In the genomic region with DNA sequence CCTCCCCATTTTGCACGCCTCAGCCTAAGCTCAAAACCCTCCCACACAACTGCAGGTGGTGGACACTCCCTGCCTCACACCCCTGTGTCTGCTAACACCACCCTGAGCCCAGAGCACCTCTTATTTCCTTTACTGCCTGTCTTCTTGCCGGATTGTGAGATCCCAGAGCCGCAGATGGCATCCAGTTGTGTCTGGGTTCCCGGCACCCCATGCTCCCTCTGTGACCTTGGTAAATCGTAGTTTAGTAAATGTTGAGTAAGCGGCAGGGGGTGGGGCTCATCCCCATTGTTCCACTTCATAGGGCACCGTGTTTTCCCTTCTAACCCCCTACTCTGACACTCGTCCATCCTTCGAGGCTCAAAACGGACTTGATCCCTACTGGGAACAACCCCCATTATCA, we compare ENCODE assay signal across 27 cellular contexts. TPM values are rescaled to one million over a fixed set of nuclear protein-coding genes. Genes with fewer than 3 reads are reported as not detected.
A peak's percentile ranks its signal among the peaks of the same experiment; 100 is the strongest.
DNase-seq lines count a peak whose midpoint lies in the region; ATAC-seq and TF ChIP-seq lines count a peak whose summit lies in the region.
"Had no signal": no experiment of that assay in that cellular context is flagged by ENCODE, and none has a peak within 500 bp of the region (broad histone marks: within the 10 kb centered on the region; RNA-seq: fewer than 3 reads in every experiment).

No MANE protein-coding gene starts in this region.

- POLR2A ChIA-PET in OCI-LY7 (lab: Charles Lee): interaction anchor here (0.6 to 3.3 kb wide), 11 partner anchors 10 to 338 kb away, joined by 3 to 34 read pairs (median 3); partner anchors contain the start of gene VPS18

- peaks cover 12% of the 10 kb centered on the region for H3K4me1 Mint-ChIP-seq in activated T-helper 2 cell treated with anti-CD3 and anti-CD28 coated beads, Interferon-gamma antibody, Interleukin-2, Interleukin-4, amounts not matched to agents 10 μg/mL and 5 μg/mL and 100 μg/mL, durations not matched to agents 14 hours and 24 hours and 36 hours (ENCODE audit: low read depth)

- H3K79me1 ChIP-seq in trophoblast cell (ENCODE audit: low read length): peaks cover 7% of the 10 kb centered on the region

- H3K9me3 ChIP-seq in OCI-LY7 (ENCODE audit: low read length): no peaks in the 10 kb centered on the region
- H3K9me3 ChIP-seq in trophoblast cell (ENCODE audit: insufficient read depth, low read depth, low read length): no peaks in the 10 kb centered on the region
- H3K9me3 ChIP-seq: ascending aorta, BLaER1, esophagus muscularis mucosa, heart right ventricle, ovary, Peyer's patch, right atrium auricular region had no signal

- H3K23ac ChIP-seq in trophoblast cell (ENCODE audit: low read length): no peak overlapping the region

- H3K9me3 Mint-ChIP-seq in activated T-helper 2 cell treated with anti-CD3 and anti-CD28 coated beads, Interferon-gamma antibody, Interleukin-2, Interleukin-4, amounts not matched to agents 10 μg/mL and 5 μg/mL and 100 μg/mL, durations not matched to agents 14 hours and 24 hours and 36 hours: no peaks in the 10 kb centered on the region
- H3K9me3 Mint-ChIP-seq: activated CD4-positive, alpha-beta memory T cell treated with anti-CD3 and anti-CD28 coated beads, Interleukin-2, amount 10 ng/mL, durations not matched to agents 7 days and 5 days; activated naive CD4-positive, alpha-beta T cell treated with anti-CD3 and anti-CD28 coated beads, Interleukin-2, amount 50 U/mL, for 72 hours; nephron progenitor cell; stimulated activated naive CD8-positive, alpha-beta T cell treated with anti-CD3 and anti-CD28 coated beads, Interleukin-15, amount 100 ng/mL, for 72 hours; T-helper 2 cell treated with Interferon-gamma antibody and Interleukin-4, amounts not matched to agents 5 μg/mL and 100 μg/mL, for 36 hours had no signal

- H3K27me3 ChIP-seq in trophoblast cell (ENCODE audit: insufficient read depth, low read length): no peaks in the 10 kb centered on the region
- H3K27me3 ChIP-seq: ascending aorta, BLaER1, foreskin keratinocyte, ovary, Peyer's patch, right atrium auricular region had no signal

- intact Hi-C loops in OCI-LY7 (cut with micrococcal nuclease; ENCODE audit: unreplicated experiment): loop anchor here (5.0 kb wide), 1 partner anchor 94 kb away; the partner anchor contains the start of gene CHAC1
- intact Hi-C loops in activated T-helper 2 cell treated with anti-CD3 and anti-CD28 coated beads, Interferon-gamma antibody, Interleukin-2, Interleukin-4, amounts not matched to agents 10 μg/mL and 5 μg/mL and 100 μg/mL, durations not matched to agents 14 hours and 24 hours and 36 hours (cut with micrococcal nuclease): loop anchor here (2.0 kb wide), 1 partner anchor 16 kb away; the partner anchor contains the start of gene RHOV

- H3K4me3 Mint-ChIP-seq in activated T-helper 2 cell treated with anti-CD3 and anti-CD28 coated beads, Interferon-gamma antibody, Interleukin-2, Interleukin-4, amounts not matched to agents 10 μg/mL and 5 μg/mL and 100 μg/mL, durations not matched to agents 14 hours and 24 hours and 36 hours (ENCODE audit: low read depth): no peak overlapping the region
- H3K4me3 Mint-ChIP-seq: activated CD4-positive, alpha-beta memory T cell treated with anti-CD3 and anti-CD28 coated beads, Interleukin-2, amount 10 ng/mL, durations not matched to agents 7 days and 5 days; nephron progenitor cell; T-helper 2 cell treated with Interferon-gamma antibody and Interleukin-4, amounts not matched to agents 5 μg/mL and 100 μg/mL, for 36 hours had no signal

- no peaks in the 10 kb centered on the region for H3K36me3 Mint-ChIP-seq in activated T-helper 2 cell treated with anti-CD3 and anti-CD28 coated beads, Interferon-gamma antibody, Interleukin-2, Interleukin-4, amounts not matched to agents 10 μg/mL and 5 μg/mL and 100 μg/mL, durations not matched to agents 14 hours and 24 hours and 36 hours (ENCODE audit: low read depth)
- H3K36me3 Mint-ChIP-seq: activated naive CD4-positive, alpha-beta T cell treated with anti-CD3 and anti-CD28 coated beads, Interleukin-2, amount 50 U/mL, for 72 hours had no signal

- no peak overlapping the region for H2BK5ac ChIP-seq in trophoblast cell (ENCODE audit: low read depth, low read length, poor library complexity)

- no peaks in the 10 kb centered on the region for H4K20me1 ChIP-seq in OCI-LY7 (ENCODE audit: insufficient read depth, low read length)
- H4K20me1 ChIP-seq: BLaER1 had no signal

- H2AK5ac ChIP-seq in trophoblast cell (ENCODE audit: low read length): no peak overlapping the region

- no peaks in the 10 kb centered on the region for H3K27me3 Mint-ChIP-seq in activated T-helper 2 cell treated with anti-CD3 and anti-CD28 coated beads, Interferon-gamma antibody, Interleukin-2, Interleukin-4, amounts not matched to agents 10 μg/mL and 5 μg/mL and 100 μg/mL, durations not matched to agents 14 hours and 24 hours and 36 hours (ENCODE audit: low read depth)
- H3K27me3 Mint-ChIP-seq: activated CD4-positive, alpha-beta memory T cell treated with anti-CD3 and anti-CD28 coated beads, Interleukin-2, amount 10 ng/mL, durations not matched to agents 7 days and 5 days; stimulated activated naive CD8-positive, alpha-beta T cell treated with anti-CD3 and anti-CD28 coated beads, Interleukin-15, amount 100 ng/mL, for 72 hours had no signal

- H3K9ac ChIP-seq in trophoblast cell (ENCODE audit: low read length): no peak overlapping the region
- H3K9ac ChIP-seq: BLaER1 had no signal

- H3K27ac ChIP-seq in C4-2B (peak overlapping the region; percentile 80; the same call in 1 of the 2 replicates), OCI-LY7 (ENCODE audit: low read depth, low read length, poor library complexity, severe bottlenecking) (no peak overlapping the region), trophoblast cell (ENCODE audit: low read depth, low read length) (no peak overlapping the region)
- H3K27ac ChIP-seq: ascending aorta, BLaER1, esophagus muscularis mucosa, foreskin keratinocyte, heart right ventricle, ovary, right atrium auricular region had no signal

- no peaks in the 10 kb centered on the region for H3K9me2 ChIP-seq in OCI-LY7 (ENCODE audit: insufficient read depth, low read length)

- BruUV-seq in OCI-LY7 (replicated peaks; lab: Mats Ljungman, UMichigan): no TSS peak

- CTCF ChIA-PET in OCI-LY7 (lab: Charles Lee; ENCODE audit: unreplicated experiment): interaction anchor here (0.5 to 3.8 kb wide), 11 partner anchors 9 to 330 kb away, joined by 3 to 70 read pairs (median 14); partner anchors contain the start of genes RHOV, SPINT1 and VPS18

- H3K27ac Mint-ChIP-seq in activated T-helper 2 cell treated with anti-CD3 and anti-CD28 coated beads, Interferon-gamma antibody, Interleukin-2, Interleukin-4, amounts not matched to agents 10 μg/mL and 5 μg/mL and 100 μg/mL, durations not matched to agents 14 hours and 24 hours and 36 hours: no peak overlapping the region
- H3K27ac Mint-ChIP-seq: activated CD4-positive, alpha-beta memory T cell treated with anti-CD3 and anti-CD28 coated beads, Interleukin-2, amount 10 ng/mL, durations not matched to agents 7 days and 5 days; activated naive CD4-positive, alpha-beta T cell treated with anti-CD3 and anti-CD28 coated beads, Interleukin-2, amount 50 U/mL, for 72 hours; stimulated activated naive CD8-positive, alpha-beta T cell treated with anti-CD3 and anti-CD28 coated beads, Interleukin-15, amount 100 ng/mL, for 72 hours; T-helper 2 cell treated with Interferon-gamma antibody and Interleukin-4, amounts not matched to agents 5 μg/mL and 100 μg/mL, for 36 hours had no signal

- H3K4me3 ChIP-seq in OCI-LY7 (ENCODE audit: low read depth, low read length, poor library complexity, severe bottlenecking) (no peak overlapping the region), trophoblast cell (ENCODE audit: low read depth, low read length) (no peak overlapping the region)
- H3K4me3 ChIP-seq: ascending aorta, BLaER1, esophagus muscularis mucosa, heart right ventricle, lung, ovary, Peyer's patch, right atrium auricular region, smooth muscle cell had no signal

- H2BK12ac ChIP-seq in trophoblast cell (ENCODE audit: low read length): peak overlapping the region; percentile 6

- H3K18ac ChIP-seq in trophoblast cell (ENCODE audit: low read length): no peak overlapping the region

- H3K14ac ChIP-seq in trophoblast cell (ENCODE audit: low read length): no peak overlapping the region

- no peak overlapping the region for H2BK120ac ChIP-seq in trophoblast cell (ENCODE audit: insufficient read depth, low read length, poor library complexity)

- no peak for TF ChIP-seq CTCF in C4-2B (conservative IDR thresholded peaks at IDR 0.05)
- no peak for TF ChIP-seq CTCF in OCI-LY7 (conservative IDR thresholded peaks at IDR 0.05; ENCODE audit: low read length)

- H4K8ac ChIP-seq in trophoblast cell (ENCODE audit: low read depth, low read length): no peak overlapping the region

- H3K4me1 ChIP-seq in OCI-LY7 (ENCODE audit: insufficient read depth, low read length, poor library complexity, severe bottlenecking) (peaks cover 22% of the 10 kb centered on the region), trophoblast cell (ENCODE audit: control insufficient read depth in 1 of 2, insufficient read depth in 2 of 2, low read length in 2 of 2) (peaks cover 12 to 13% of the 10 kb centered on the region in 2 experiments)
- H3K4me1 ChIP-seq: ascending aorta, BLaER1, foreskin keratinocyte had no signal

- H3K4me2 ChIP-seq in OCI-LY7 (ENCODE audit: low read length) (no peak overlapping the region), trophoblast cell (ENCODE audit: low read length) (no peak overlapping the region)
- H3K4me2 ChIP-seq: BLaER1, smooth muscle cell had no signal

- no peak overlapping the region for H4K91ac ChIP-seq in trophoblast cell (ENCODE audit: low read depth, low read length)

- H2AFZ ChIP-seq in OCI-LY7 (ENCODE audit: low read length) (peak overlapping the region; percentile 91; the same call in 1 of the 2 replicates), trophoblast cell (ENCODE audit: insufficient read depth, low read length, poor library complexity) (no peak overlapping the region)

- no peaks in the 10 kb centered on the region for H3K36me3 ChIP-seq in OCI-LY7 (ENCODE audit: insufficient read depth, low read length)
- peaks cover 39 to 40% of the 10 kb centered on the region in 2 experiments for H3K36me3 ChIP-seq in trophoblast cell (ENCODE audit: control insufficient read depth in 1 of 2, insufficient read depth in 2 of 2, low read length in 2 of 2)
- H3K36me3 ChIP-seq: ascending aorta, esophagus muscularis mucosa, heart right ventricle, ovary, right atrium auricular region had no signal

- H3K4ac ChIP-seq in trophoblast cell (ENCODE audit: low read depth, low read length): no peak overlapping the region

- DNase-seq in OCI-LY7 (ENCODE audit: low spot score) (no peak), trophoblast cell (no peak), ecto neural progenitor cell (ENCODE audit: low spot score) (no peak)
- DNase-seq in stimulated activated CD4-positive, alpha-beta T cell treated with anti-CD3 and anti-CD28 coated beads, Interleukin-4, amount 100 ng/mL, for 24 hours: no peak
- DNase-seq in activated T-helper 2 cell treated with anti-CD3 and anti-CD28 coated beads, Interferon-gamma antibody, Interleukin-2, Interleukin-4, amounts not matched to agents 10 μg/mL and 5 μg/mL and 100 μg/mL, durations not matched to agents 14 hours and 24 hours and 36 hours (ENCODE audit: low spot score): no peak
- DNase-seq: KG1, NCI-H2029 treated with DMSO at 0.1 percent for 48 hours, SIG-M5 had no signal

- H4K12ac ChIP-seq in trophoblast cell (ENCODE audit: low read depth, low read length): no peak overlapping the region

- H3K79me2 ChIP-seq in OCI-LY7 (ENCODE audit: insufficient read depth, low read depth, low read length) (no peaks in the 10 kb centered on the region), trophoblast cell (ENCODE audit: control insufficient read depth, insufficient read depth, low read length, poor library complexity) (no peaks in the 10 kb centered on the region)

- ATAC-seq in esophagus mucosa (peak; percentile 0), HG03521 (IDR thresholded peaks at IDR 0.05; ENCODE audit: unreplicated experiment) (no peak)

- WGBS in trophoblast cell (ENCODE audit: extremely low coverage, insufficient coverage, insufficient read length): no CpG with 5 or more reads among the region's 10 CpGs

RNA-seq across cellular contexts. Expression of gene SPINT1, which starts 14.9 kb away (rescaled TPM):
- 0.10 TPM in 1 of 2 replicates, not detected in the other for total RNA-seq in OCI-LY7 (2014; rRNA removed; shearing (Covaris generic))
- 2.0 and 2.4 TPM in 2 replicates for total RNA-seq in OCI-LY7 (2022)
- total RNA-seq in esophagus mucosa: 127 TPM
- 168 and 177 TPM in 2 replicates for polyA plus RNA-seq in trophoblast cell (2013)
- total RNA-seq in activated T-helper 2 cell treated with anti-CD3 and anti-CD28 coated beads, Interferon-gamma antibody, Interleukin-2, Interleukin-4, amounts not matched to agents 10 μg/mL and 5 μg/mL and 100 μg/mL, durations not matched to agents 14 hours and 24 hours and 36 hours: 22.5 and 24.5 TPM in 2 replicates

RNA-seq across cellular contexts. Expression of gene RHOV, which starts 15.3 kb away (rescaled TPM):
- 0.80 and 1.5 TPM in 2 replicates for total RNA-seq in OCI-LY7 (2014; rRNA removed; shearing (Covaris generic))
- total RNA-seq in OCI-LY7 (2022): 0.63 and 0.85 TPM in 2 replicates
- total RNA-seq in esophagus mucosa: 118 TPM
- polyA plus RNA-seq in trophoblast cell (2013): 2.3 and 2.7 TPM in 2 replicates
- total RNA-seq in activated T-helper 2 cell treated with anti-CD3 and anti-CD28 coated beads, Interferon-gamma antibody, Interleukin-2, Interleukin-4, amounts not matched to agents 10 μg/mL and 5 μg/mL and 100 μg/mL, durations not matched to agents 14 hours and 24 hours and 36 hours: 0.80 and 0.82 TPM in 2 replicates
- total RNA-seq: activated CD4-positive, alpha-beta memory T cell treated with anti-CD3 and anti-CD28 coated beads, Interleukin-2, amount 10 ng/mL, durations not matched to agents 7 days and 5 days; ascending aorta; esophagus muscularis mucosa; heart right ventricle; right atrium auricular region had no signal

RNA-seq across cellular contexts. Expression of gene PPP1R14D, which starts 30.2 kb away (rescaled TPM):
- total RNA-seq in OCI-LY7 (2014; rRNA removed; shearing (Covaris generic)): not detected in 2 replicates
- not detected in 2 replicates for total RNA-seq in OCI-LY7 (2022)
- not detected for total RNA-seq in esophagus mucosa
- polyA plus RNA-seq in trophoblast cell (2013): not detected in 2 replicates
- not detected in 2 replicates for total RNA-seq in activated T-helper 2 cell treated with anti-CD3 and anti-CD28 coated beads, Interferon-gamma antibody, Interleukin-2, Interleukin-4, amounts not matched to agents 10 μg/mL and 5 μg/mL and 100 μg/mL, durations not matched to agents 14 hours and 24 hours and 36 hours
- total RNA-seq: activated CD4-positive, alpha-beta memory T cell treated with anti-CD3 and anti-CD28 coated beads, Interleukin-2, amount 10 ng/mL, durations not matched to agents 7 days and 5 days; activated naive CD4-positive, alpha-beta T cell treated with anti-CD3 and anti-CD28 coated beads, Interleukin-2, amount 50 U/mL, for 72 hours; ascending aorta; esophagus muscularis mucosa; foreskin keratinocyte; H7; heart right ventricle; lung; right atrium auricular region; smooth muscle cell had no signal
- polyA plus RNA-seq: foreskin keratinocyte, heart right ventricle, ovary, smooth muscle cell had no signal

RNA-seq across cellular contexts. Expression of gene VPS18, which starts 35.5 kb away (rescaled TPM):
- total RNA-seq in OCI-LY7 (2014; rRNA removed; shearing (Covaris generic)): 24.5 and 26.2 TPM in 2 replicates
- 26.4 and 30.7 TPM in 2 replicates for total RNA-seq in OCI-LY7 (2022)
- total RNA-seq in esophagus mucosa: 10.9 TPM
- polyA plus RNA-seq in trophoblast cell (2013): 14.3 and 14.7 TPM in 2 replicates
- total RNA-seq in activated T-helper 2 cell treated with anti-CD3 and anti-CD28 coated beads, Interferon-gamma antibody, Interleukin-2, Interleukin-4, amounts not matched to agents 10 μg/mL and 5 μg/mL and 100 μg/mL, durations not matched to agents 14 hours and 24 hours and 36 hours: 12.6 and 13.1 TPM in 2 replicates

RNA-seq across cellular contexts. Expression of gene DNAJC17, which starts 51.4 kb away (rescaled TPM):
- 24.2 and 39.2 TPM in 2 replicates for total RNA-seq in OCI-LY7 (2014; rRNA removed; shearing (Covaris generic))
- total RNA-seq in OCI-LY7 (2022): 38.8 and 39.9 TPM in 2 replicates
- total RNA-seq in esophagus mucosa: 20.8 TPM
- 42.8 and 44.7 TPM in 2 replicates for polyA plus RNA-seq in trophoblast cell (2013)
- 44.4 and 48.0 TPM in 2 replicates for total RNA-seq in activated T-helper 2 cell treated with anti-CD3 and anti-CD28 coated beads, Interferon-gamma antibody, Interleukin-2, Interleukin-4, amounts not matched to agents 10 μg/mL and 5 μg/mL and 100 μg/mL, durations not matched to agents 14 hours and 24 hours and 36 hours

Comparison
In these comparisons a context has a peak if more than half of its experiments do, and no peak if none do; other contexts are left out.
1. RNA of gene RHOV, which starts 15.3 kb away (total RNA-seq): 118 TPM in esophagus mucosa (single experiment); 0.63 to 1.5 TPM in OCI-LY7 and 0.80 to 0.82 TPM in activated T-helper 2 cell treated with anti-CD3 and anti-CD28 coated beads, Interferon-gamma antibody, Interleukin-2, Interleukin-4, amounts not matched to agents 10 μg/mL and 5 μg/mL and 100 μg/mL, durations not matched to agents 14 hours and 24 hours and 36 hours; every median in the first group is over 10 times any median in the second.